Comparison of ENCODE assay signal across 26 cellular contexts in the genomic region with DNA sequence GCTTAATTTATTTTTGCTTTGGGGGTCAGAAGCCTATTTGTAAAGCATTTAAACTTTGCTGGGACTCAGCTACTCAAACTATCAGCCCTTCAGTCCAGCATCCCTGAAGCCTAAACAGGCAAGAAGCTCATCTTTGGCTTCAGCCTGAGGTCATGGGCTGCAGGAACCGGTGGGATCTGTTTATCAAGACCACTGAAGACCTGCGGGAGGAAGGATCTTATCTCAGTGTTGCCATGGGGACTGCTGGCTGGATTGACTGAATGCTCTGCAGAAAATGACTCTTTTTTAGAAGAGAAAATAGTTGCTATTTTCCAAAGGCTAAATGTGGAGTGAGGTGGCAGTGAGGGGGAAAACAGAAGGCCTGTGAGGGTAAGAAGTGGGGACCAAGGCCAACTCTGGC. TPM values are rescaled to one million over a fixed set of nuclear protein-coding genes. Genes with fewer than 3 reads are reported as not detected.
DNase-seq lines count a peak whose midpoint lies in the region; ATAC-seq, FAIRE-seq and TF ChIP-seq lines count a peak whose summit lies in the region.
"Had no signal": no experiment of that assay in that cellular context is flagged by ENCODE, and none has a peak within 500 bp of the region (broad histone marks: within the 10 kb centered on the region; RNA-seq: fewer than 3 reads in every experiment).

No MANE protein-coding gene starts in this region.

- no peak overlapping the region for H3K4me3 ChIP-seq in WERI-Rb-1 (ENCODE audit: low read depth, low read length)
- H3K4me3 ChIP-seq: BLaER1 had no signal

- ATAC-seq in GM19035 (IDR thresholded peaks at IDR 0.05; ENCODE audit: unreplicated experiment) = no peak

- no peaks in the 10 kb centered on the region for H3K9me3 ChIP-seq in WERI-Rb-1 (ENCODE audit: severe bottlenecking)
- H3K9me3 ChIP-seq: BLaER1 had no signal

- H3K36me3 ChIP-seq in WERI-Rb-1 = no peaks in the 10 kb centered on the region
- H3K36me3 ChIP-seq: BLaER1 had no signal

- peak overlapping the region; percentile 50 for H3K27ac Mint-ChIP-seq in nephron progenitor cell
- H3K27ac Mint-ChIP-seq: CD4-positive, alpha-beta T cell had no signal

- no peaks in the 10 kb centered on the region for H3K36me3 Mint-ChIP-seq in nephron progenitor cell (ENCODE audit: low read depth)

- peaks cover 17% of the 10 kb centered on the region for H3K4me1 Mint-ChIP-seq in nephron progenitor cell

- TF ChIP-seq CTCF in WERI-Rb-1 (IDR thresholded peaks at IDR 0.05; ENCODE audit: low read depth, low read length) (no peak), nephron progenitor cell (IDR thresholded peaks at IDR 0.05) (no peak)

- no peak for FAIRE-seq in GM19239 (lab: Jason Lieb, UNC)

- no peak overlapping the region for H3K4me3 Mint-ChIP-seq in nephron progenitor cell
- H3K4me3 Mint-ChIP-seq: CD4-positive, alpha-beta T cell had no signal

- no peaks in the 10 kb centered on the region for H3K27me3 ChIP-seq in WERI-Rb-1 (ENCODE audit: insufficient read depth, low read depth, severe bottlenecking)
- H3K27me3 ChIP-seq: BLaER1 had no signal

- peaks cover 4% of the 10 kb centered on the region for H3K27me3 Mint-ChIP-seq in nephron progenitor cell (ENCODE audit: low read depth, poor library complexity)
- H3K27me3 Mint-ChIP-seq: CD4-positive, alpha-beta T cell had no signal

- H3K9me3 Mint-ChIP-seq in nephron progenitor cell = no peaks in the 10 kb centered on the region
- H3K9me3 Mint-ChIP-seq: CD4-positive, alpha-beta T cell had no signal

- DNase-seq in WERI-Rb-1 (no peak), nephron progenitor cell (no peak), GM19239 (ENCODE audit: insufficient read length, low spot score) (no peak), NCI-H526 treated with DMSO at 0.1 percent for 48 hours (lab: John Stamatoyannopoulos, UW) (no peak)
- DNase-seq: CD4-positive, alpha-beta T cell; COR-L47; DMS 273 treated with DMSO at 0.1 percent for 48 hours; DMS79 treated with DMSO at 0.1 percent for 48 hours; GOT3; HCEC 1CT; KBM-7; MM.1S; NCI-H1092; NCI-H1436 treated with DMSO at 0.1 percent for 48 hours; NCI-H1930; NCI-H2227 treated with DMSO at 0.1 percent for 48 hours; NCI-H510A; NCI-H774; NK-92 treated with Interleukin-12 subunit alpha and Interleukin-12 subunit beta, amount 100 ng/mL, for 24 hours; SHP77 treated with DMSO at 0.1 percent for 48 hours had no signal

- H3K27ac ChIP-seq in WERI-Rb-1 = peak overlapping the region; percentile 21; the same call in 1 of the 2 replicates
- H3K27ac ChIP-seq in cingulate gyrus (ENCODE audit: low read depth, low read length) = peak overlapping the region; percentile 78
- H3K27ac ChIP-seq in temporal lobe (ENCODE audit: low read depth, low read length) = peak overlapping the region; percentile 86
- H3K27ac ChIP-seq: BLaER1, HL-60, RWPE1 had no signal

RNA-seq across cellular contexts. Expression of gene ATP1B1, which starts 20.6 kb away (rescaled TPM):
- 149 TPM for total RNA-seq in temporal lobe

Comparison
In these comparisons a context has a peak if more than half of its experiments do, and no peak if none do; other contexts are left out.
1. H3K27ac ChIP-seq: peak in every context shown above with its lines; median percentile 86 in temporal lobe; 78 in cingulate gyrus; 21 in WERI-Rb-1.